In the genomic region with DNA sequence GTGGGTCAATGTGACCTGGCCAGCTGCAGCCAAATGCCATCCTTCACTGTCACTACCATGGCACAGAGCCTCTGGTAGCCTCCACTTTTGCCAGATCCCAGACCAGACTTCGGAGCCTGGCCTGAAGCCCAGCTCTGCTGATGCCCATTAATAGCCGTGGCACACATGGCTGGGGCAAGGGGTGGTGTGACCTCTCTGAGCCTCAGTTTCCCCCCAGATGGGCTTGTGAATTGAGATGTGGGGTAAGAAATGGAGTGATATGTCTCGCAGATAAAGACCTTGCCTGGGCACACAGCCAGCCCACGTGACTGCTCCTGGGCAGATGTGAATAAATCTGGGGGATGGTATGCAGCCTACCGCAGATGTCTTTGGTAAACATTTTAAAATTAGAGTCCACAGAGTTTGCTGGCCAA, we compare ENCODE assay signal across 15 cellular contexts. TPM values are rescaled to one million over a fixed set of nuclear protein-coding genes. Genes with fewer than 3 reads are reported as not detected.
DNase-seq lines count a peak whose midpoint lies in the region; ATAC-seq, FAIRE-seq and TF ChIP-seq lines count a peak whose summit lies in the region.
"Had no signal": no experiment of that assay in that cellular context is flagged by ENCODE, and none has a peak within 500 bp of the region (broad histone marks: within the 10 kb centered on the region; RNA-seq: fewer than 3 reads in every experiment).

No MANE protein-coding gene starts in this region.

- H3K27me3 ChIP-seq in MG63 (no peaks in the 10 kb centered on the region), prostate gland (replicated peaks; ENCODE audit: insufficient read depth) (no peaks in the 10 kb centered on the region), small intestine (ENCODE audit: control insufficient read depth in 2 of 2, insufficient read depth in 2 of 2, low read length in 2 of 2) (no peaks in the 10 kb centered on the region)
- H3K27me3 ChIP-seq: thyroid gland had no signal

- no peak for TF ChIP-seq CTCF in activated CD8-positive, alpha-beta T cell treated with anti-CD3 and anti-CD28 coated beads for 36 hours (IDR thresholded peaks at IDR 0.05)
- no peak for TF ChIP-seq CTCF in prostate gland (IDR thresholded peaks at IDR 0.05)

- H3K9me3 ChIP-seq in MG63 (no peaks in the 10 kb centered on the region), prostate gland (no peaks in the 10 kb centered on the region), small intestine (ENCODE audit: control insufficient read depth, low read depth) (no peaks in the 10 kb centered on the region)
- H3K9me3 ChIP-seq: thyroid gland had no signal

- no peak for TF ChIP-seq POLR2A in prostate gland (IDR thresholded peaks at IDR 0.05)

- H3K4me1 Mint-ChIP-seq in activated CD8-positive, alpha-beta T cell treated with anti-CD3 and anti-CD28 coated beads for 36 hours (ENCODE audit: low read depth): peaks cover 67% of the 10 kb centered on the region
- peaks cover 34% of the 10 kb centered on the region for H3K4me1 Mint-ChIP-seq in activated CD8-positive, alpha-beta T cell treated with anti-CD3 and anti-CD28 coated beads, Interleukin-2, amount 10 ng/mL, durations not matched to agents 7 days and 5 days (ENCODE audit: low read depth)
- peaks cover 25% of the 10 kb centered on the region for H3K4me1 Mint-ChIP-seq in central memory CD8-positive, alpha-beta T cell

- H3K36me3 ChIP-seq in MG63 (no peaks in the 10 kb centered on the region), prostate gland (no peaks in the 10 kb centered on the region), small intestine (ENCODE audit: control insufficient read depth in 2 of 2, insufficient read depth in 2 of 2, low read length in 2 of 2) (no peaks in the 10 kb centered on the region)
- H3K36me3 ChIP-seq: thyroid gland had no signal

- H3K4me3 ChIP-seq in MG63 (no peak overlapping the region), prostate gland (no peak overlapping the region), small intestine (ENCODE audit: low read depth in 1 of 2, low read length in 2 of 2) (no peak overlapping the region)
- H3K4me3 ChIP-seq: thyroid gland had no signal

- no peak for ATAC-seq in activated CD8-positive, alpha-beta T cell treated with anti-CD3 and anti-CD28 coated beads for 36 hours
- ATAC-seq in activated CD8-positive, alpha-beta T cell treated with anti-CD3 and anti-CD28 coated beads, Interleukin-2, amount 10 ng/mL, durations not matched to agents 7 days and 5 days: no peak
- ATAC-seq in central memory CD8-positive, alpha-beta T cell (replicated peaks; ENCODE audit: extremely low read depth, poor library complexity, severe bottlenecking): no peak
- ATAC-seq in HG03025 (IDR thresholded peaks at IDR 0.05; ENCODE audit: low FRiP score, unreplicated experiment): no peak

- H3K36me3 Mint-ChIP-seq in activated CD8-positive, alpha-beta T cell treated with anti-CD3 and anti-CD28 coated beads for 36 hours (ENCODE audit: low read depth): peaks cover 31% of the 10 kb centered on the region
- peaks cover 52% of the 10 kb centered on the region for H3K36me3 Mint-ChIP-seq in activated CD8-positive, alpha-beta T cell treated with anti-CD3 and anti-CD28 coated beads, Interleukin-2, amount 10 ng/mL, durations not matched to agents 7 days and 5 days (ENCODE audit: low read depth)
- H3K36me3 Mint-ChIP-seq in central memory CD8-positive, alpha-beta T cell (ENCODE audit: insufficient read depth): peaks cover 10% of the 10 kb centered on the region
- H3K36me3 Mint-ChIP-seq: brain had no signal

- no peak overlapping the region for H3K4me3 Mint-ChIP-seq in activated CD8-positive, alpha-beta T cell treated with anti-CD3 and anti-CD28 coated beads for 36 hours
- no peak overlapping the region for H3K4me3 Mint-ChIP-seq in activated CD8-positive, alpha-beta T cell treated with anti-CD3 and anti-CD28 coated beads, Interleukin-2, amount 10 ng/mL, durations not matched to agents 7 days and 5 days
- H3K4me3 Mint-ChIP-seq in central memory CD8-positive, alpha-beta T cell: no peak overlapping the region
- H3K4me3 Mint-ChIP-seq: brain, IgD-negative memory B cell had no signal

- DNase-seq in activated CD8-positive, alpha-beta T cell treated with anti-CD3 and anti-CD28 coated beads for 36 hours: no peak
- DNase-seq in activated CD8-positive, alpha-beta T cell treated with anti-CD3 and anti-CD28 coated beads, Interleukin-2, amount 10 ng/mL, durations not matched to agents 7 days and 5 days: no peak
- DNase-seq in MG63: peak; percentile 63
- no peak for DNase-seq in central memory CD8-positive, alpha-beta T cell (ENCODE audit: low spot score in 2 of 2)
- DNase-seq in prostate gland (ENCODE audit: low spot score): peak; percentile 20
- no peak for DNase-seq in GF-D8 (lab: John Stamatoyannopoulos, UW)
- no peak for DNase-seq in small intestine
- DNase-seq: activated CD4-positive, CD25-positive, alpha-beta regulatory T cell; stimulated activated CD4-positive, alpha-beta T cell treated with anti-CD3 and anti-CD28 coated beads, Interleukin-4, amount 100 ng/mL, for 1 hour; thyroid gland had no signal

- POLR2A ChIA-PET in activated CD8-positive, alpha-beta T cell treated with anti-CD3 and anti-CD28 coated beads for 36 hours (lab: Charles Lee): interaction anchor here (1.1 kb wide), 1 partner anchor 16 kb away, joined by 3 read pairs; no protein-coding TSS in a partner anchor
- POLR2A ChIA-PET in activated CD8-positive, alpha-beta T cell treated with anti-CD3 and anti-CD28 coated beads, Interleukin-2, amount 10 ng/mL, durations not matched to agents 7 days and 5 days (lab: Charles Lee): interaction anchor here (0.6 kb wide), 1 partner anchor 13 kb away, joined by 3 read pairs; no protein-coding TSS in a partner anchor

- intact Hi-C loops in activated CD8-positive, alpha-beta T cell treated with anti-CD3 and anti-CD28 coated beads for 36 hours (cut with micrococcal nuclease): no loop called here
- intact Hi-C loops in prostate gland (cut with DNase I): no loop called here

- 17% methylated on average over 5 of the region's 5 CpGs for WGBS in prostate gland
- WGBS in small intestine, 3 donors: 23 to 34% (median 28%) methylated on average over 5 of the region's 5 CpGs

- CTCF ChIA-PET in activated CD8-positive, alpha-beta T cell treated with anti-CD3 and anti-CD28 coated beads for 36 hours (lab: Charles Lee): no interaction called here
- CTCF ChIA-PET in activated CD8-positive, alpha-beta T cell treated with anti-CD3 and anti-CD28 coated beads, Interleukin-2, amount 10 ng/mL, durations not matched to agents 7 days and 5 days (lab: Charles Lee): interaction anchor here (1.7 kb wide), 1 partner anchor 37 kb away, joined by 4 read pairs; no protein-coding TSS in a partner anchor

- no peak for FAIRE-seq in small intestine (lab: Jason Lieb, UNC)
- FAIRE-seq: D721Med had no signal

- no peaks in the 10 kb centered on the region for H3K4me1 ChIP-seq in prostate gland (replicated peaks)
- no peaks in the 10 kb centered on the region for H3K4me1 ChIP-seq in small intestine (ENCODE audit: control insufficient read depth in 2 of 2, insufficient read depth in 1 of 2, low read depth in 1 of 2, low read length in 1 of 2)
- H3K4me1 ChIP-seq: thyroid gland had no signal

- peak overlapping the region; percentile 72 for H3K27ac Mint-ChIP-seq in activated CD8-positive, alpha-beta T cell treated with anti-CD3 and anti-CD28 coated beads for 36 hours
- no peak overlapping the region for H3K27ac Mint-ChIP-seq in activated CD8-positive, alpha-beta T cell treated with anti-CD3 and anti-CD28 coated beads, Interleukin-2, amount 10 ng/mL, durations not matched to agents 7 days and 5 days
- peak overlapping the region; percentile 8 for H3K27ac Mint-ChIP-seq in central memory CD8-positive, alpha-beta T cell (ENCODE audit: low read depth)
- H3K27ac Mint-ChIP-seq: IgD-negative memory B cell had no signal

- H3K27ac ChIP-seq in prostate gland: no peak overlapping the region
- no peak overlapping the region for H3K27ac ChIP-seq in small intestine (ENCODE audit: low read depth in 1 of 2, low read length in 1 of 2)
- H3K27ac ChIP-seq: thyroid gland had no signal

- H3K9me3 Mint-ChIP-seq in activated CD8-positive, alpha-beta T cell treated with anti-CD3 and anti-CD28 coated beads for 36 hours: no peaks in the 10 kb centered on the region
- no peaks in the 10 kb centered on the region for H3K9me3 Mint-ChIP-seq in activated CD8-positive, alpha-beta T cell treated with anti-CD3 and anti-CD28 coated beads, Interleukin-2, amount 10 ng/mL, durations not matched to agents 7 days and 5 days (ENCODE audit: insufficient read depth)
- H3K9me3 Mint-ChIP-seq in central memory CD8-positive, alpha-beta T cell: no peaks in the 10 kb centered on the region
- H3K9me3 Mint-ChIP-seq: IgD-negative memory B cell had no signal

- no peaks in the 10 kb centered on the region for H3K27me3 Mint-ChIP-seq in activated CD8-positive, alpha-beta T cell treated with anti-CD3 and anti-CD28 coated beads for 36 hours
- no peaks in the 10 kb centered on the region for H3K27me3 Mint-ChIP-seq in activated CD8-positive, alpha-beta T cell treated with anti-CD3 and anti-CD28 coated beads, Interleukin-2, amount 10 ng/mL, durations not matched to agents 7 days and 5 days (ENCODE audit: low read depth)
- no peaks in the 10 kb centered on the region for H3K27me3 Mint-ChIP-seq in central memory CD8-positive, alpha-beta T cell
- H3K27me3 Mint-ChIP-seq: IgD-negative memory B cell had no signal

RNA-seq across cellular contexts. Expression of a gene that starts 13.9 kb away (rescaled TPM):
- 10 to 100 TPM; 34.6 to 36.7 TPM for total RNA-seq in activated CD8-positive, alpha-beta T cell treated with anti-CD3 and anti-CD28 coated beads for 36 hours
- total RNA-seq in activated CD8-positive, alpha-beta T cell treated with anti-CD3 and anti-CD28 coated beads, Interleukin-2, amount 10 ng/mL, durations not matched to agents 7 days and 5 days: 10 to 100 TPM; 57.9 to 59.6 TPM
- 0.40 TPM in 1 of 2 replicates, not detected in the other for total RNA-seq in MG63 (2014; rRNA removed; shearing (Covaris generic); ENCODE audit: low replicate concordance)
- total RNA-seq in prostate gland: 100 to 1,000 TPM in 1 of 2 donors, 1 to 10 TPM in 1; 2.2 to 471 TPM
- 1 to 10 TPM in 2 of 3 donors, not detected in 1; 3.7 to 3.8 TPM for polyA plus RNA-seq in small intestine
- total RNA-seq: glomerular endothelial cell had no signal

RNA-seq across cellular contexts. Expression of a gene that starts 23.6 kb away (rescaled TPM):
- total RNA-seq in activated CD8-positive, alpha-beta T cell treated with anti-CD3 and anti-CD28 coated beads for 36 hours: 10 to 100 TPM; 42.9 to 43.4 TPM
- 10 to 100 TPM; 51.7 to 55.4 TPM for total RNA-seq in activated CD8-positive, alpha-beta T cell treated with anti-CD3 and anti-CD28 coated beads, Interleukin-2, amount 10 ng/mL, durations not matched to agents 7 days and 5 days
- 77.4 and 103 TPM in 2 replicates for total RNA-seq in MG63 (2014; rRNA removed; shearing (Covaris generic); ENCODE audit: low replicate concordance)
- total RNA-seq in prostate gland: 100 to 1,000 TPM in 1 of 2 donors, 10 to 100 TPM in 1; 41.9 to 111 TPM
- 10 to 100 TPM; 39.3 to 45.6 (median 44.9) TPM for polyA plus RNA-seq in small intestine

Comparison
In these comparisons a context has a peak if more than half of its experiments do, and no peak if none do; other contexts are left out.
1. DNase-seq: peak in MG63 (single experiment) and prostate gland (single experiment); none in activated CD8-positive, alpha-beta T cell treated with anti-CD3 and anti-CD28 coated beads for 36 hours (single experiment), activated CD8-positive, alpha-beta T cell treated with anti-CD3 and anti-CD28 coated beads, Interleukin-2, amount 10 ng/mL, durations not matched to agents 7 days and 5 days (single experiment), central memory CD8-positive, alpha-beta T cell (0 of 2), GF-D8 (single experiment) and small intestine (single experiment).